In the genomic region with DNA sequence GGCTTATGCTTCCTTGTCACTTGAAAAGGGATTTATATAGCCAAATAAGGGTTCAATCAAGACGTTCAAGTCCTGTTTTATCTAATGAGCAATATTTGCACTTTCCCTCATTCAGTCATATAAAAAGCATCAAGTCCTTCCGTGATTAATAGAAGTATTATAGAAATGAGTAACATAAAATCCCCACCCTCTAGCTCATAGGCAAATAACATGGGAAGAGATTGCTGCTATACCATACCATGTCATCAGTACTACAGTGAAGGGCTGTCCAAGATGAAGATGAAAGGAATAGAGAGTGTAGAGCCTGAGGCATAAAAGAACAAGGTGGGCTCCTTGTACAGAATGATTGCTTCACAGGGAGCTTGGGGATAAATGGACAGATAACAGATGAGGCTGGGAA, we compare ENCODE assay signal across 20 cellular contexts. TPM values are rescaled to one million over a fixed set of nuclear protein-coding genes. Genes with fewer than 3 reads are reported as not detected.
"Had no signal": no experiment of that assay in that cellular context is flagged by ENCODE, and none has a peak within 500 bp of the region (broad histone marks: within the 10 kb centered on the region; RNA-seq: fewer than 3 reads in every experiment).

No MANE protein-coding gene starts in this region.

- H3K27me3 Mint-ChIP-seq: activated CD4-positive, alpha-beta T cell treated with anti-CD3 and anti-CD28 coated beads, Interleukin-2, amount 10 ng/mL, durations not matched to agents 24 days and 14 days; T-helper 17 cell had no signal

- H3K4me1 Mint-ChIP-seq: activated CD4-positive, alpha-beta T cell treated with anti-CD3 and anti-CD28 coated beads, Interleukin-2, amount 10 ng/mL, durations not matched to agents 24 days and 14 days; activated naive CD4-positive, alpha-beta T cell treated with anti-CD3 and anti-CD28 coated beads, Interleukin-2, amount 50 U/mL, for 24 hours; T-helper 17 cell; WTC11 had no signal

- H3K27ac Mint-ChIP-seq: activated CD4-positive, alpha-beta memory T cell treated with anti-CD3 and anti-CD28 coated beads for 36 hours; activated CD4-positive, alpha-beta T cell treated with anti-CD3 and anti-CD28 coated beads, Interleukin-2, amount 10 ng/mL, durations not matched to agents 24 days and 14 days; activated naive CD4-positive, alpha-beta T cell treated with anti-CD3 and anti-CD28 coated beads, Interleukin-2, amount 50 U/mL, for 24 hours; activated T-cell treated with anti-CD3 and anti-CD28 coated beads, Interleukin-2, amount 50 U/mL, for 72 hours; T-helper 17 cell; WTC11 had no signal

- ATAC-seq: T-helper 17 cell, WTC11 had no signal

- H3K36me3 Mint-ChIP-seq: activated CD4-positive, alpha-beta memory T cell treated with anti-CD3 and anti-CD28 coated beads for 36 hours; WTC11 had no signal

- DNase-seq: activated CD4-positive, alpha-beta memory T cell treated with anti-CD3 and anti-CD28 coated beads for 36 hours; activated CD4-positive, alpha-beta T cell treated with anti-CD3 and anti-CD28 coated beads, Interleukin-2, amount 10 ng/mL, durations not matched to agents 24 days and 14 days; activated CD4-positive, CD25-positive, alpha-beta regulatory T cell treated with anti-CD3 and anti-CD28 coated beads, Interleukin-2, amount 50 U/mL, for 72 hours; activated CD8-positive, alpha-beta memory T cell treated with anti-CD3 and anti-CD28 coated beads for 24 hours; activated T-cell treated with anti-CD3 and anti-CD28 coated beads for 4 hours; activated T-cell treated with anti-CD3 and anti-CD28 coated beads, Interleukin-2, amount 50 U/mL, for 72 hours; aorta; caudate nucleus; MM.1S; NCI-H1105 treated with DMSO at 0.1 percent for 48 hours; NCI-H146; NCI-H187 treated with DMSO at 0.1 percent for 48 hours; NCI-H2081 treated with DMSO at 0.1 percent for 48 hours; NCI-H446; NCI-H524; SIG-M5; T-helper 17 cell; T-helper 9 cell had no signal

- H3K4me3 Mint-ChIP-seq: activated CD4-positive, alpha-beta memory T cell treated with anti-CD3 and anti-CD28 coated beads for 36 hours; activated CD4-positive, alpha-beta T cell treated with anti-CD3 and anti-CD28 coated beads, Interleukin-2, amount 10 ng/mL, durations not matched to agents 24 days and 14 days; activated naive CD4-positive, alpha-beta T cell treated with anti-CD3 and anti-CD28 coated beads, Interleukin-2, amount 50 U/mL, for 24 hours; activated T-cell treated with anti-CD3 and anti-CD28 coated beads, Interleukin-2, amount 50 U/mL, for 72 hours; T-helper 17 cell; WTC11 had no signal

RNA-seq across cellular contexts. Expression of a gene that starts 20.4 kb away (rescaled TPM):
- total RNA-seq: activated CD4-positive, alpha-beta memory T cell treated with anti-CD3 and anti-CD28 coated beads for 36 hours; activated CD4-positive, alpha-beta T cell treated with anti-CD3 and anti-CD28 coated beads, Interleukin-2, amount 10 ng/mL, durations not matched to agents 24 days and 14 days; activated T-cell treated with anti-CD3 and anti-CD28 coated beads, Interleukin-2, amount 50 U/mL, for 72 hours had no signal
